ENCODE assay signal across 34 cellular contexts in genomic region chr13:88066847-88067246, GRCh38.
"Had no signal": no experiment of that assay in that cellular context is flagged by ENCODE, and none has a peak within 500 bp of the region (broad histone marks: within the 10 kb centered on the region; RNA-seq: fewer than 3 reads in every experiment).

No MANE protein-coding gene starts in this region.

- H3K27me3 ChIP-seq: adrenal gland, body of pancreas, brain microvascular endothelial cell, breast epithelium had no signal

- H3K36me3 ChIP-seq: adrenal gland, brain microvascular endothelial cell, breast epithelium had no signal

- DNase-seq: activated B cell treated with CpG ODN at 0.5 μM for 24 hours; activated CD4-positive, alpha-beta memory T cell treated with anti-CD3 and anti-CD28 coated beads for 36 hours; activated CD4-positive, alpha-beta T cell treated with anti-CD3 and anti-CD28 coated beads for 4 hours; activated CD4-positive, alpha-beta T cell treated with anti-CD3 and anti-CD28 coated beads, Interleukin-2, amount 10 ng/mL, durations not matched to agents 24 days and 14 days; activated CD4-positive, alpha-beta T cell treated with anti-CD3 and anti-CD28 coated beads, Interleukin-2, amount 50 U/mL, for 1 hour; activated CD4-positive, alpha-beta T cell treated with anti-CD3 and anti-CD28 coated beads, Interleukin-2, amount 50 U/mL, for 4 hours; activated CD4-positive, CD25-positive, alpha-beta regulatory T cell treated with anti-CD3 and anti-CD28 coated beads, Interleukin-2, amount 50 U/mL, for 72 hours; activated CD8-positive, alpha-beta memory T cell treated with anti-CD3 and anti-CD28 coated beads, Interleukin-2, amount 50 U/mL, for 4 hours; activated CD8-positive, alpha-beta T cell treated with anti-CD3 and anti-CD28 coated beads for 36 hours; activated effector memory CD4-positive, alpha-beta T cell treated with anti-CD3 and anti-CD28 coated beads, Interleukin-2, amount 50 U/mL, for 16 hours; activated gamma-delta T cell treated with Interleukin-2 at 50 U/mL for 16 hours; activated naive CD4-positive, alpha-beta T cell; activated naive CD4-positive, alpha-beta T cell treated with anti-CD3 and anti-CD28 coated beads for 36 hours; activated naive CD4-positive, alpha-beta T cell treated with anti-CD3 and anti-CD28 coated beads, Interleukin-2, amount 50 U/mL, for 16 hours; activated naive CD8-positive, alpha-beta T cell treated with anti-CD3 and anti-CD28 coated beads for 36 hours; activated T-cell treated with anti-CD3 and anti-CD28 coated beads for 4 hours; activated T-cell treated with anti-CD3 and anti-CD28 coated beads, Interleukin-2, amount 50 U/mL, for 1 hour; activated T-cell treated with anti-CD3 and anti-CD28 coated beads, Interleukin-2, amount 50 U/mL, for 4 hours; activated T-cell treated with anti-CD3 and anti-CD28 coated beads, Interleukin-2, amount 50 U/mL, for 72 hours; adrenal gland; amniotic stem cell; aorta; body of pancreas; brain microvascular endothelial cell; cerebellar nuclear complex; T-helper 1 cell; T-helper 2 cell; T-helper 9 cell had no signal

- H3K4me3 ChIP-seq: adrenal gland, body of pancreas, breast epithelium had no signal

- FAIRE-seq: astrocyte, TTC549 had no signal

- H3K9me3 ChIP-seq: body of pancreas had no signal

- ATAC-seq: activated CD8-positive, alpha-beta T cell treated with anti-CD3 and anti-CD28 coated beads for 36 hours; activated naive CD4-positive, alpha-beta T cell treated with anti-CD3 and anti-CD28 coated beads, Interleukin-2, amount 50 U/mL, for 72 hours; activated T-cell treated with anti-CD3 and anti-CD28 coated beads, Interleukin-2, amount 50 U/mL, for 4 hours; activated T-cell treated with anti-CD3 and anti-CD28 coated beads, Interleukin-2, amount 50 U/mL, for 72 hours; activated T-helper 17 cell treated with anti-CD3 and anti-CD28 coated beads, Interleukin-2, amount 50 U/mL, for 72 hours; body of pancreas had no signal

- H3K4me1 ChIP-seq: adrenal gland, body of pancreas, breast epithelium had no signal

- H3K27ac ChIP-seq: adrenal gland, body of pancreas, brain microvascular endothelial cell, breast epithelium, VCaP had no signal
